In genomic region chr10:86046845-86047460, GRCh38 we compare ENCODE assay signal across 17 cellular contexts.
DNase-seq lines count a peak whose midpoint lies in the region; ATAC-seq and TF ChIP-seq lines count a peak whose summit lies in the region.
"Had no signal": no experiment of that assay in that cellular context is flagged by ENCODE, and none has a peak within 500 bp of the region (broad histone marks: within the 10 kb centered on the region; RNA-seq: fewer than 3 reads in every experiment).

No MANE protein-coding gene starts in this region.

- H3K27ac Mint-ChIP-seq in activated naive CD8-positive, alpha-beta T cell, result no peak overlapping the region

- ATAC-seq in HCT116, result peak; percentile 94
- no peak for ATAC-seq in GM21423 (IDR thresholded peaks at IDR 0.05; ENCODE audit: unreplicated experiment)
- ATAC-seq: A549, body of pancreas, left lobe of liver had no signal

- TF ChIP-seq CTCF in HCT116 (IDR thresholded peaks at IDR 0.05 in 2 of 3, conservative IDR thresholded peaks at IDR 0.05 in 1 of 3; ENCODE audit: borderline replicate concordance in 1 of 3, insufficient read depth in 1 of 3, low read depth in 2 of 3, low read length in 2 of 3), result no peak

- BruUV-seq in HCT116 (replicated peaks; lab: Mats Ljungman, UMichigan), result no TSS peak

- peak overlapping the region; percentile 19; the same call in 1 of the 2 replicates for H3K27ac ChIP-seq in HCT116 (ENCODE audit: low read depth, low read length)
- H3K27ac ChIP-seq: A549, body of pancreas, upper lobe of left lung had no signal

- peaks cover 10 to 35% of the 10 kb centered on the region in 2 experiments for H3K4me1 ChIP-seq in HCT116 (ENCODE audit: control insufficient read depth in 1 of 2, insufficient read depth in 2 of 2, low read length in 2 of 2)
- H3K4me1 ChIP-seq: A549, body of pancreas, upper lobe of left lung had no signal

- H3K79me2 ChIP-seq in HCT116 (ENCODE audit: insufficient read depth, low read length), result no peaks in the 10 kb centered on the region

- H3K27me3 Mint-ChIP-seq in activated naive CD8-positive, alpha-beta T cell, result peaks cover 4% of the 10 kb centered on the region

- peaks cover 3% of the 10 kb centered on the region for H3K36me3 Mint-ChIP-seq in activated naive CD8-positive, alpha-beta T cell
- H3K36me3 Mint-ChIP-seq: T-cell had no signal

- H3K27me3 ChIP-seq in HCT116 (ENCODE audit: insufficient read depth, low read length), result no peaks in the 10 kb centered on the region
- H3K27me3 ChIP-seq: body of pancreas, upper lobe of left lung had no signal

- no peaks in the 10 kb centered on the region for H3K9me2 ChIP-seq in HCT116 (ENCODE audit: insufficient read depth)

- peak overlapping the region; percentile 61 for H3K4me2 ChIP-seq in HCT116 (ENCODE audit: low read length)
- H3K4me2 ChIP-seq: A549 had no signal

- H4K20me1 ChIP-seq in HCT116 (ENCODE audit: insufficient read depth), result no peaks in the 10 kb centered on the region; the same call in 1 of the 2 replicates

- H2AFZ ChIP-seq in HCT116 (ENCODE audit: low read depth, low read length, poor library complexity, severe bottlenecking), result no peak overlapping the region

- no peaks in the 10 kb centered on the region for H3K36me3 ChIP-seq in HCT116 (ENCODE audit: control insufficient read depth in 1 of 2, insufficient read depth in 2 of 2, low read length in 2 of 2)
- H3K36me3 ChIP-seq: upper lobe of left lung had no signal

- POLR2A ChIA-PET in HCT116 (lab: Charles Lee), result no interaction called here

- intact Hi-C loops in HCT116 (cut with micrococcal nuclease), result no loop called here

- RAD21 ChIA-PET in HCT116 (lab: Charles Lee; ENCODE audit: low non-redundant PET in 1 of 2, low total read pairs in 2 of 2, uncharacterized antibody in 2 of 2, unreplicated experiment in 2 of 2), result no interaction called here

- TF ChIP-seq POLR2A in HCT116 (IDR thresholded peaks at IDR 0.05; ENCODE audit: borderline replicate concordance, extremely low read depth, insufficient read depth, insufficient read length), result no peak

- peak overlapping the region; percentile 18 for H3K4me3 Mint-ChIP-seq in activated naive CD8-positive, alpha-beta T cell

- DNase-seq in NK-92 treated with Interleukin-12 subunit alpha and Interleukin-12 subunit beta, amount 100 ng/mL, for 24 hours (lab: John Stamatoyannopoulos, UW), result peak; percentile 18
- no peak for DNase-seq in NK-92 (lab: John Stamatoyannopoulos, UW; ENCODE audit: unreplicated experiment)
- peak; percentile 32 for DNase-seq in HCT116 (ENCODE audit: low read depth, low spot score)
- peak; percentile 20 for DNase-seq in mesenteric fat pad (ENCODE audit: low spot score)
- DNase-seq in C1 segment of cervical spinal cord (lab: John Stamatoyannopoulos, UW), result no peak
- DNase-seq in Ammon's horn (ENCODE audit: low spot score), result no peak
- DNase-seq: body of pancreas; GOT3; hippocampal formation; NCI-H2029 treated with DMSO at 0.1 percent for 48 hours; stimulated activated naive CD4-positive, alpha-beta T cell; T-cell; upper lobe of left lung had no signal

- peaks cover 21% of the 10 kb centered on the region for H3K4me1 Mint-ChIP-seq in activated naive CD8-positive, alpha-beta T cell (ENCODE audit: low read depth)

- no peak for TF ChIP-seq RAD21 in HCT116 (IDR thresholded peaks at IDR 0.05; ENCODE audit: low read depth)

- H3K9me3 ChIP-seq in HCT116 (ENCODE audit: control insufficient read depth in 1 of 2, insufficient read depth in 1 of 2, low read depth in 1 of 2, low read length in 2 of 2), result no peaks in the 10 kb centered on the region
- H3K9me3 ChIP-seq: A549, upper lobe of left lung had no signal

- H3K9me3 Mint-ChIP-seq in activated naive CD8-positive, alpha-beta T cell (ENCODE audit: low read depth), result no peaks in the 10 kb centered on the region
- H3K9me3 Mint-ChIP-seq: T-cell had no signal

- H3K4me3 ChIP-seq in HCT116 (replicated peaks in 1 of 2; ENCODE audit: low read depth in 1 of 2, low read length in 2 of 2), result no peak overlapping the region
- H3K4me3 ChIP-seq: A549, body of pancreas, upper lobe of left lung had no signal

- CTCF ChIA-PET in HCT116 (lab: Charles Lee), result no interaction called here

- H3K9ac ChIP-seq in HCT116 (ENCODE audit: low read length), result no peak overlapping the region

TF ChIP-seq in HCT116, 20 proteins besides CTCF, POLR2A, EP300 and RAD21:
- TF ChIP-seq CBX3 (IDR thresholded peaks at IDR 0.05; ENCODE audit: low read depth), result peak; percentile 41; the same call in 1 of the 2 replicates
- TF ChIP-seq CEBPB (IDR thresholded peaks at IDR 0.05; ENCODE audit: low read depth), result 0 out of 2 replicates have a peak, but pooled peaks have one; percentile 14
- TF ChIP-seq SIN3A (IDR thresholded peaks at IDR 0.05; ENCODE audit: low read depth), result no peak
- peak; percentile 70 for TF ChIP-seq JUND (IDR thresholded peaks at IDR 0.05)
- TF ChIP-seq FOSL1 (IDR thresholded peaks at IDR 0.05; ENCODE audit: low read depth), result peak; percentile 72
- peak; percentile 79 for TF ChIP-seq TCF7L2 (IDR thresholded peaks at IDR 0.05; ENCODE audit: borderline replicate concordance, extremely low read depth, insufficient read depth, insufficient read length)
- TF ChIP-seq REST (IDR thresholded peaks at IDR 0.05; ENCODE audit: low read depth), result no peak

Comparison
In these comparisons a context has a peak if more than half of its experiments do, and no peak if none do; other contexts are left out.
1. DNase-seq: peak in NK-92 treated with Interleukin-12 subunit alpha and Interleukin-12 subunit beta, amount 100 ng/mL, for 24 hours (single experiment), HCT116 (single experiment) and mesenteric fat pad (single experiment); none in NK-92 (single experiment), C1 segment of cervical spinal cord (0 of 14) and Ammon's horn (single experiment).